In the genomic region with DNA sequence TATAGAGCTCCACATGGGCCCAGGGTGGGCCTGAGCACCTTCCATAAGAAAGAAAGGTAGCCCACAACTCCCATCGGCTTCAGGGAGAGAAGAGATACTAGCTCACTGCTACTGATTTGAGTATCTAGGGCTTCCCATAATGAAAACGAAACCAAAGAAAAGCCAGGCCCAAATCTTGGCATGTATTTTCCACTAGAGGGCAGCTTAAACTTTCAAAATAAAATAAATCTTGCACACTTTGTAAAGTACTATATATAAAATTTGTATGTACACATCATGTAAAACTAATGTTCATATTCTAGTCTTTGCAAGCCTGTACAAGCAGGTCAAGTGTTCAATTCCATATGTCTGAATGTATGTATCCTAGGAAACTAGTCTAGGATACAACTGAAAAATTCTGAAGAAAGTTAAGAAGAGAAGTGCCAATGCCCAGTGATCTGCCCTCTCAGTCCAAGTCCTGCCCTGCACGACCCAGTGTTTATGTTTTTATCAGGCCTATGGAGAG, we compare ENCODE assay signal across 8 cellular contexts.
DNase-seq lines count a peak whose midpoint lies in the region; ATAC-seq and TF ChIP-seq lines count a peak whose summit lies in the region.

No MANE protein-coding gene starts in this region.

- peaks cover 4% of the 10 kb centered on the region for H3K27me3 Mint-ChIP-seq in type B pancreatic cell
- no peaks in the 10 kb centered on the region for H3K27me3 Mint-ChIP-seq in CD4-positive, alpha-beta T cell

- TF ChIP-seq CTCF in AG04449 (IDR thresholded peaks at IDR 0.05; ENCODE audit: insufficient read depth, low read length, missing control alignments) (peak; percentile 20), GM12864 (IDR thresholded peaks at IDR 0.05; ENCODE audit: low read depth, low read length, missing control alignments) (peak; percentile 15), type B pancreatic cell (conservative IDR thresholded peaks at IDR 0.05) (peak; percentile 84)
- no peak for TF ChIP-seq CTCF in CD4-positive, alpha-beta T cell (IDR thresholded peaks at IDR 0.05)

- no peak overlapping the region for H3K4me3 Mint-ChIP-seq in type B pancreatic cell
- H3K4me3 Mint-ChIP-seq in CD4-positive, alpha-beta T cell: no peak overlapping the region

- H3K4me3 ChIP-seq in AG04449 (ENCODE audit: low read depth, low read length): no peak overlapping the region
- no peak overlapping the region for H3K4me3 ChIP-seq in GM12864 (ENCODE audit: low read depth, low read length)

- DNase-seq in AG04449 (ENCODE audit: low read depth, low spot score) (peak; percentile 3), GM12864 (ENCODE audit: low read depth) (no peak), NCI-H226 (peak; percentile 25), left lobe of liver (ENCODE audit: low spot score) (no peak), type B pancreatic cell (ENCODE audit: extremely low spot score, unreplicated experiment) (no peak)
- peak; percentile 5 for DNase-seq in central memory CD4-positive, alpha-beta T cell
- no peak for DNase-seq in CD4-positive, alpha-beta T cell

- no peaks in the 10 kb centered on the region for H3K9me3 Mint-ChIP-seq in type B pancreatic cell
- H3K9me3 Mint-ChIP-seq in CD4-positive, alpha-beta T cell: no peaks in the 10 kb centered on the region

- intact Hi-C loops in CD4-positive, alpha-beta T cell (cut with DNase I, micrococcal nuclease): loop anchor here (2.0 to 10.0 kb wide), 4 partner anchors 140 to 858 kb away; no protein-coding TSS in a partner anchor

- H3K36me3 Mint-ChIP-seq in type B pancreatic cell: no peaks in the 10 kb centered on the region
- no peaks in the 10 kb centered on the region for H3K36me3 Mint-ChIP-seq in CD4-positive, alpha-beta T cell (ENCODE audit: low read depth)

- no peak overlapping the region for H3K27ac ChIP-seq in CD4-positive, alpha-beta T cell (ENCODE audit: low read depth, low read length)

- H3K27me3 ChIP-seq in CD4-positive, alpha-beta T cell (ENCODE audit: control insufficient read depth, insufficient read depth, low read length): no peaks in the 10 kb centered on the region

- no peak overlapping the region for H3K27ac Mint-ChIP-seq in type B pancreatic cell
- H3K27ac Mint-ChIP-seq in CD4-positive, alpha-beta T cell: no peak overlapping the region

- H3K4me1 Mint-ChIP-seq in type B pancreatic cell (ENCODE audit: unreplicated experiment): peaks cover 11% of the 10 kb centered on the region
- H3K4me1 Mint-ChIP-seq in CD4-positive, alpha-beta T cell (ENCODE audit: low read depth): peaks cover 4% of the 10 kb centered on the region

- CTCF ChIA-PET in AG04449 (lab: Yijun Ruan, JAX): interaction anchor here (0.6 to 5.4 kb wide), 30 partner anchors 9 to 860 kb away, joined by 3 to 140 read pairs (median 5); no protein-coding TSS in a partner anchor
- CTCF ChIA-PET in CD4-positive, alpha-beta T cell (lab: Charles Lee): interaction anchor here (0.7 kb wide), 1 partner anchor 520 kb away, joined by 3 read pairs; no protein-coding TSS in a partner anchor

- POLR2A ChIA-PET in AG04449 (lab: Yijun Ruan, JAX): no interaction called here
- POLR2A ChIA-PET in CD4-positive, alpha-beta T cell (lab: Charles Lee): no interaction called here

- no peaks in the 10 kb centered on the region for H3K9me3 ChIP-seq in CD4-positive, alpha-beta T cell (ENCODE audit: control insufficient read depth, low read length)

- peak; percentile 94 for ATAC-seq in left lobe of liver
- no peak for ATAC-seq in HG03565 (IDR thresholded peaks at IDR 0.05; ENCODE audit: unreplicated experiment)
- no peak for ATAC-seq in CD4-positive, alpha-beta T cell (ENCODE audit: poor library complexity)

Comparison
In these comparisons a context has a peak if more than half of its experiments do, and no peak if none do; other contexts are left out.
1. DNase-seq: peak in AG04449 (single experiment), NCI-H226 (single experiment) and central memory CD4-positive, alpha-beta T cell (single experiment); none in GM12864 (single experiment), left lobe of liver (single experiment), type B pancreatic cell (single experiment) and CD4-positive, alpha-beta T cell (0 of 10).